1 cellular context compared by ENCODE assay signal in the genomic region with DNA sequence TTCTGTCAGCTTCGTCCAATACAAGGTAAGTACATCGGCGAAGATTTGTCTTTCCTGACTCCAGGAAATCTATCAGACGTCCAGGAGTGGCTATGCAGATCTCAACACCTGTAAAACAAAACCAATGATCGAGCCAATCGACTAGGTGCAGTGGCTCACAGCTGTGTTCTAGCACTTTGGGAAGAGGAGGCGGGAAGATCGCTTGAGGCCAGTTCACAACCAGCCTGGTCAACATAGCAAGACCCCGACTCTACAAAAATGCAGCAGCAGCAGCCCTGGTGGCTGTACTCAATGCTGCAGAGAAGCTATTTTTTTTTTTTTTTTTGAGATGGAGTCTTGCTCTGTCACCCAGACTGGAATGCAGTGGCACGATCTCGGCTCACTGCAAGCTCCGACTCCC.
TF ChIP-seq lines count a peak whose summit lies in the region.

No MANE protein-coding gene starts in this region.

TF ChIP-seq in HepG2, 621 proteins besides CTCF, POLR2A, EP300 and RAD21:
- no peak for TF ChIP-seq CBX5 (CRISPR knock-in tag; IDR thresholded peaks at IDR 0.05; ENCODE audit: borderline replicate concordance)
- TF ChIP-seq RBM22 (optimal IDR thresholded peaks at IDR 0.05; ENCODE audit: low read length), result peak; percentile 62
TF ChIP-seq in HepG2: peak in this region for 1.
